ENCODE assay signal across 12 cellular contexts in genomic region chr9:132534832-132535231, GRCh38. TPM values are rescaled to one million over a fixed set of nuclear protein-coding genes. Genes with fewer than 3 reads are reported as not detected.
"Had no signal": no experiment of that assay in that cellular context is flagged by ENCODE, and none has a peak within 500 bp of the region (broad histone marks: within the 10 kb centered on the region; RNA-seq: fewer than 3 reads in every experiment).

No MANE protein-coding gene starts in this region.

- FAIRE-seq: H1, H54 had no signal

- H3K27ac ChIP-seq: GM23248 had no signal

- ATAC-seq: GM23338, HCT116 had no signal

- H3K4me2 ChIP-seq: GM23338 had no signal

- H3K4me3 ChIP-seq: GM23248, GM23338, HAP-1 had no signal

- H3K4me3 Mint-ChIP-seq: GM23338, H9, HFFc6 had no signal

- H3K9ac ChIP-seq: GM23248 had no signal

- H3K36me3 ChIP-seq: HAP-1 had no signal

- DNase-seq: GM23248, GOT3, H7, H9, HCEC 1CT, HFFc6 had no signal

- H2AFZ ChIP-seq: GM23248, GM23338 had no signal

- H3K27ac Mint-ChIP-seq: GM23338, H9, HFFc6 had no signal

RNA-seq across cellular contexts. Expression of gene BARHL1, which starts 47.6 kb away (rescaled TPM):
- total RNA-seq: GM23248, GM23338, H1, H4, H7, H9, HFFc6 had no signal
- polyA plus RNA-seq: GM23248, GM23338, H1 had no signal
